8 cellular contexts compared by ENCODE assay signal in genomic region chr17:77371888-77372443, GRCh38.
A peak's percentile ranks its signal among the peaks of the same experiment; 100 is the strongest.
DNase-seq lines count a peak whose midpoint lies in the region; ATAC-seq and TF ChIP-seq lines count a peak whose summit lies in the region.

No MANE protein-coding gene starts in this region.

- 51% methylated on average over 7 of the region's 16 CpGs; no CpG with 5 or more reads in 1 of the 2 experiments for WGBS in IMR-90 (ENCODE audit: extremely low coverage in 2 of 2, insufficient read length in 1 of 2), 2 experiments
- WGBS in adrenal gland, 4 donors, result 63 to 76% (median 74%) methylated on average over 7 to 16 of the region's 16 CpGs
- 37 to 63% (median 55%) methylated on average over 16 of the region's 16 CpGs for WGBS in stomach, 5 donors

- peak overlapping the region; percentile 74 for H3K4me2 ChIP-seq in IMR-90 (ENCODE audit: low read depth, low read length)

- H3K36me3 ChIP-seq in IMR-90 (ENCODE audit: control insufficient read depth, insufficient read depth, low read length) (no peaks in the 10 kb centered on the region; the same call in 1 of the 2 replicates), adrenal gland (replicated peaks in 1 of 2) (no peaks in the 10 kb centered on the region), iPS-20b (ENCODE audit: insufficient read depth, low read depth, low read length) (no peaks in the 10 kb centered on the region), stomach (no peaks in the 10 kb centered on the region)

- peak overlapping the region; percentile 96 for H3K4ac ChIP-seq in IMR-90 (ENCODE audit: low read depth, low read length)

- POLR2A ChIA-PET in IMR-90 (lab: Charles Lee; ENCODE audit: unreplicated experiment), result no interaction called here

- peak overlapping the region; percentile 88 for H2BK120ac ChIP-seq in IMR-90 (ENCODE audit: low read depth, low read length)

- H3K27ac ChIP-seq in IMR-90 (ENCODE audit: insufficient read depth, low read length) (peak overlapping the region; percentile 88), adrenal gland (peak overlapping the region; percentile 90 to 99 (median 96)), iPS-20b (ENCODE audit: low read length) (no peak overlapping the region), stomach (peak overlapping the region; percentile 93 to 98 (median 94))

- H3K79me1 ChIP-seq in IMR-90 (ENCODE audit: low read depth in 1 of 2, low read length in 2 of 2), result peaks cover 20 to 74% of the 10 kb centered on the region in 2 experiments

- peak overlapping the region; percentile 78 for H3K4me3 ChIP-seq in IMR-90 (ENCODE audit: insufficient read depth, low read depth, low read length)
- peak overlapping the region in 2 of 4 donors; percentile 51 to 78 for H3K4me3 ChIP-seq in adrenal gland
- peak overlapping the region; percentile 69 for H3K4me3 ChIP-seq in iPS-20b (ENCODE audit: low read length)
- peak overlapping the region; percentile 70 to 93 (median 82) for H3K4me3 ChIP-seq in stomach

- in situ Hi-C loops in IMR-90 (cut with MboI; ENCODE audit: low sequenced_read_pairs), result no loop called here
- in situ Hi-C loops in G401 (cut with HindIII; ENCODE audit: low sequenced_read_pairs), result no loop called here

- dilution Hi-C loops in IMR-90 (cut with HindIII; ENCODE audit: low sequenced_read_pairs, unreplicated experiment), result no loop called here

- H2BK15ac ChIP-seq in IMR-90 (ENCODE audit: low read depth, low read length), result peak overlapping the region; percentile 92; the same call in 1 of the 3 replicates

- H4K5ac ChIP-seq in IMR-90 (ENCODE audit: low read depth, low read length), result peak overlapping the region; percentile 69

- DNase-seq in IMR-90 (no peak), adrenal gland (peak in 1 of 7 donors; percentile 18), stomach (no peak), NCI-H1105 (lab: John Stamatoyannopoulos, UW) (no peak), NCI-H345 (lab: John Stamatoyannopoulos, UW) (no peak), G401 (ENCODE audit: low spot score) (no peak), 8988T (no peak)

- peak overlapping the region; percentile 79 for H2BK5ac ChIP-seq in IMR-90 (ENCODE audit: low read depth, low read length, poor library complexity, severe bottlenecking)

- H3K18ac ChIP-seq in IMR-90 (ENCODE audit: low read depth, low read length), result peak overlapping the region; percentile 75

- H3K4me1 ChIP-seq in IMR-90 (ENCODE audit: control insufficient read depth, insufficient read depth, low read length), result peaks cover 35% of the 10 kb centered on the region
- H3K4me1 ChIP-seq in adrenal gland (replicated peaks in 1 of 2), result peaks cover 39 to 58% of the 10 kb centered on the region in 2 donors
- peaks cover 32% of the 10 kb centered on the region for H3K4me1 ChIP-seq in iPS-20b (ENCODE audit: insufficient read depth, low read length)
- H3K4me1 ChIP-seq in stomach, result peaks cover 59 to 79% (median 71%) of the 10 kb centered on the region in 4 donors

- no peak for ATAC-seq in IMR-90 (ENCODE audit: low read depth)

- peak overlapping the region; percentile 77 to 81; a peak in 3 of 4 replicates for H4K8ac ChIP-seq in IMR-90 (ENCODE audit: low read depth in 2 of 2, low read length in 2 of 2)

- H3K56ac ChIP-seq in IMR-90 (ENCODE audit: extremely low read depth, insufficient read depth, low read length), result peak overlapping the region; percentile 71; the same call in 1 of the 2 replicates

- CTCF ChIA-PET in IMR-90 (lab: Yijun Ruan, JAX), result no interaction called here

- intact Hi-C loops in IMR-90 (cut with micrococcal nuclease) (loop anchor here (5.0 kb wide), 1 partner anchor 280 kb away; no protein-coding TSS in a partner anchor), adrenal gland (cut with DNase I) (loop anchor here in 1 of 2 donors (5.0 kb wide), 2 partner anchors 40 to 55 kb away; no protein-coding TSS in a partner anchor), stomach (cut with DNase I; ENCODE audit: low total_unique reads) (no loop called here)

- peak overlapping the region; percentile 60 for H2AK5ac ChIP-seq in IMR-90 (ENCODE audit: low read depth, low read length)

- TF ChIP-seq RAD21 in IMR-90 (IDR thresholded peaks at IDR 0.05; ENCODE audit: low read length), result no peak

- TF ChIP-seq CTCF in IMR-90 (conservative IDR thresholded peaks at IDR 0.05; ENCODE audit: low read depth, low read length) (no peak), adrenal gland (IDR thresholded peaks at IDR 0.05) (no peak), stomach (IDR thresholded peaks at IDR 0.05) (no peak)

- peak overlapping the region; percentile 91 for H4K91ac ChIP-seq in IMR-90 (ENCODE audit: insufficient read depth, low read depth, low read length)

- TF ChIP-seq POLR2A in IMR-90 (IDR thresholded peaks at IDR 0.05; ENCODE audit: low read depth, low read length) (no peak), adrenal gland (IDR thresholded peaks at IDR 0.05) (no peak), stomach (IDR thresholded peaks at IDR 0.05) (no peak)

- no peaks in the 10 kb centered on the region for H3K27me3 ChIP-seq in IMR-90 (ENCODE audit: control insufficient read depth, insufficient read depth, low read length)
- H3K27me3 ChIP-seq in adrenal gland, result no peaks in the 10 kb centered on the region
- H3K27me3 ChIP-seq in iPS-20b (ENCODE audit: insufficient read depth, low read length), result no peaks in the 10 kb centered on the region
- no peaks in the 10 kb centered on the region for H3K27me3 ChIP-seq in stomach

- BruUV-seq in IMR-90 (replicated peaks; lab: Mats Ljungman, UMichigan), result no TSS peak

- peak overlapping the region; percentile 96 for H3K23ac ChIP-seq in IMR-90 (ENCODE audit: low read depth, low read length)

- H3K9ac ChIP-seq in IMR-90 (ENCODE audit: low read depth, low read length) (peak overlapping the region; percentile 57), iPS-20b (ENCODE audit: low read depth, low read length) (peak overlapping the region; percentile 68; the same call in 1 of the 2 replicates)

- peak overlapping the region; percentile 99 for H2AK9ac ChIP-seq in IMR-90 (replicated peaks; ENCODE audit: low read depth, low read length, poor library complexity)

- H4K20me1 ChIP-seq in IMR-90 (ENCODE audit: insufficient read depth, low read length), result peaks cover 36% of the 10 kb centered on the region

- H3K9me1 ChIP-seq in IMR-90 (ENCODE audit: insufficient read depth, low read length), result peaks cover 33% of the 10 kb centered on the region

- H3K14ac ChIP-seq in IMR-90 (replicated peaks; ENCODE audit: low read depth, low read length), result peak overlapping the region; percentile 95

- H3K9me3 ChIP-seq in IMR-90 (ENCODE audit: control insufficient read depth, insufficient read depth, low read length), result no peaks in the 10 kb centered on the region
- H3K9me3 ChIP-seq in adrenal gland (replicated peaks in 1 of 3), result no peaks in the 10 kb centered on the region
- H3K9me3 ChIP-seq in iPS-20b (ENCODE audit: insufficient read depth, low read depth, low read length), result no peaks in the 10 kb centered on the region
- no peaks in the 10 kb centered on the region for H3K9me3 ChIP-seq in stomach

- H2BK20ac ChIP-seq in IMR-90 (ENCODE audit: low read depth, low read length), result peak overlapping the region; percentile 70

- no peak for TF ChIP-seq EP300 in stomach (IDR thresholded peaks at IDR 0.05)

- peak overlapping the region; percentile 82 for H2AFZ ChIP-seq in IMR-90 (replicated peaks; ENCODE audit: low read length, poor library complexity)

TF ChIP-seq in IMR-90, 13 proteins besides CTCF, POLR2A, EP300 and RAD21:
- TF ChIP-seq MAFK (IDR thresholded peaks at IDR 0.05; ENCODE audit: low read depth, low read length) (no peak), RFX5 (IDR thresholded peaks at IDR 0.05; ENCODE audit: low read depth, low read length) (no peak), RCOR1 (IDR thresholded peaks at IDR 0.05; ENCODE audit: insufficient replicate concordance, low read length) (no peak), MAZ (IDR thresholded peaks at IDR 0.05; ENCODE audit: borderline replicate concordance, low read depth, low read length) (no peak), FOS (IDR thresholded peaks at IDR 0.05; ENCODE audit: low read depth, low read length) (no peak), NFE2L2 (IDR thresholded peaks at IDR 0.05; ENCODE audit: low read depth, low read length) (no peak), CEBPB (IDR thresholded peaks at IDR 0.05; ENCODE audit: low read depth, low read length) (no peak), BHLHE40 (IDR thresholded peaks at IDR 0.05; ENCODE audit: low read depth, low read length) (no peak), CHD1 (IDR thresholded peaks at IDR 0.05; ENCODE audit: low read depth, low read length) (no peak), MXI1 (IDR thresholded peaks at IDR 0.05; ENCODE audit: borderline replicate concordance, low read depth, low read length) (no peak)
- TF ChIP-seq, protein P1, sequence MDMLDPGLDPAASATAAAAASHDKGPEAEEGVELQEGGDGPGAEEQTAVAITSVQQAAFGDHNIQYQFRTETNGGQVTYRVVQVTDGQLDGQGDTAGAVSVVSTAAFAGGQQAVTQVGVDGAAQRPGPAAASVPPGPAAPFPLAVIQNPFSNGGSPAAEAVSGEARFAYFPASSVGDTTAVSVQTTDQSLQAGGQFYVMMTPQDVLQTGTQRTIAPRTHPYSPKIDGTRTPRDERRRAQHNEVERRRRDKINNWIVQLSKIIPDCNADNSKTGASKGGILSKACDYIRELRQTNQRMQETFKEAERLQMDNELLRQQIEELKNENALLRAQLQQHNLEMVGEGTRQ (IDR thresholded peaks at IDR 0.05; ENCODE audit: low read depth, low read length), result no peak
